11 cellular contexts compared by ENCODE assay signal in the genomic region with DNA sequence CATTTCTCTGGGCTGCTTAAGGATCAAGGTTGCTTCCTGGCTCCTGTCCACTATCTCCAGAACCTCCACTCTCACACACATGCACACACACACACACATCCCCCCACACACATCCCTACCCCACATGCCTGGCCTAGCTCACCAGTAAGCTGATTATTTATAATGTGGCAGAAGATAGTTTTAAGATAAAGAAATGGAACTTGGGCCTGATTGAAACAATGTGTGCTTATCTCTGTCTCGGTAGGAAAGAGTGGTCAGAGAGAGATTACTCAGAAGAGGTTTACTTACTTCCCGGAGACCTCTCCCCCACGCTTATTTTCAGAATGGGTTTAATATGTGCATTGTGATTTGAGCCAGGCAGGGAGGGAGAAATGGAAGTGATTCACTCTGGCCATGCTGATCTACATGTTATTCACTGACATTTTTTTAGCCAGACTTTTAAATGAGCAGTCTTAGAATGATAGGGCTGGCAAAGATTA.
DNase-seq lines count a peak whose midpoint lies in the region; TF ChIP-seq lines count a peak whose summit lies in the region.
"Had no signal": no experiment of that assay in that cellular context is flagged by ENCODE, and none has a peak within 500 bp of the region (broad histone marks: within the 10 kb centered on the region; RNA-seq: fewer than 3 reads in every experiment).

No MANE protein-coding gene starts in this region.

- H3K4me3 ChIP-seq in BJ (ENCODE audit: low read depth, low read length), result no peak overlapping the region

- no peaks in the 10 kb centered on the region for H3K27me3 Mint-ChIP-seq in nephron (ENCODE audit: low read depth)

- H3K27me3 ChIP-seq in BJ (ENCODE audit: control insufficient read depth, insufficient read depth, low read length), result no peaks in the 10 kb centered on the region

- H3K36me3 ChIP-seq in BJ (ENCODE audit: control insufficient read depth, insufficient read depth, low read length), result no peaks in the 10 kb centered on the region

- no peaks in the 10 kb centered on the region for H3K36me3 Mint-ChIP-seq in nephron (ENCODE audit: low read depth)
- H3K36me3 Mint-ChIP-seq: naive B cell had no signal

- POLR2A ChIA-PET in BJ (lab: Charles Lee), result no interaction called here

- H3K4me3 Mint-ChIP-seq in nephron, result peak overlapping the region in 1 of 3 experiments; percentile 4
- H3K4me3 Mint-ChIP-seq: naive B cell; stimulated activated naive CD8-positive, alpha-beta T cell treated with anti-CD3 and anti-CD28 coated beads, Interleukin-15, Interleukin-2, amounts not matched to agents 100 ng/mL and 50 ng/mL, for 24 hours had no signal

- TF ChIP-seq CTCF in BJ (IDR thresholded peaks at IDR 0.05; ENCODE audit: insufficient read depth, low read depth, low read length), result no peak
- no peak for TF ChIP-seq CTCF in nephron (IDR thresholded peaks at IDR 0.05; ENCODE audit: unreplicated experiment in 3 of 3)

- H3K27ac Mint-ChIP-seq in nephron, result peak overlapping the region; percentile 77 to 91 (median 78)
- H3K27ac Mint-ChIP-seq: activated T-helper 2 cell treated with anti-CD3 and anti-CD28 coated beads, Interferon-gamma antibody, Interleukin-2, Interleukin-4, amounts not matched to agents 10 μg/mL and 5 μg/mL and 100 μg/mL, durations not matched to agents 14 hours and 24 hours and 36 hours; stimulated activated naive CD8-positive, alpha-beta T cell treated with anti-CD3 and anti-CD28 coated beads, Interleukin-15, Interleukin-2, amounts not matched to agents 100 ng/mL and 50 ng/mL, for 24 hours had no signal

- peaks cover 59% of the 10 kb centered on the region for H3K4me1 Mint-ChIP-seq in nephron
- H3K4me1 Mint-ChIP-seq: naive B cell had no signal

- CTCF ChIA-PET in BJ (lab: Yijun Ruan, JAX), result interaction anchor here (1.4 kb wide), 1 partner anchor 16 kb away, joined by 3 read pairs; no protein-coding TSS in a partner anchor

- peak; percentile 67 for DNase-seq in BJ (ENCODE audit: low read depth)
- DNase-seq in NCI-H82 treated with DMSO at 0.1 percent for 48 hours (lab: John Stamatoyannopoulos, UW; ENCODE audit: unreplicated experiment), result peak; percentile 91
- peak; percentile 54 for DNase-seq in dermis blood vessel endothelial cell
- no peak for DNase-seq in stimulated activated CD4-positive, alpha-beta T cell treated with anti-CD3 and anti-CD28 coated beads, Interleukin-15, amount 100 ng/mL, for 24 hours
- DNase-seq in GDM1 (lab: John Stamatoyannopoulos, UW), result no peak
- no peak for DNase-seq in germinal center (ENCODE audit: low spot score)
- DNase-seq in DMS153 treated with DMSO at 0.1 percent for 48 hours (lab: John Stamatoyannopoulos, UW; ENCODE audit: unreplicated experiment), result no peak
- DNase-seq: naive B cell had no signal

- H3K9me3 Mint-ChIP-seq in nephron, result no peaks in the 10 kb centered on the region
- H3K9me3 Mint-ChIP-seq: activated T-helper 2 cell treated with anti-CD3 and anti-CD28 coated beads, Interferon-gamma antibody, Interleukin-2, Interleukin-4, amounts not matched to agents 10 μg/mL and 5 μg/mL and 100 μg/mL, durations not matched to agents 14 hours and 24 hours and 36 hours; stimulated activated naive CD8-positive, alpha-beta T cell treated with anti-CD3 and anti-CD28 coated beads, Interleukin-15, Interleukin-2, amounts not matched to agents 100 ng/mL and 50 ng/mL, for 24 hours had no signal

Comparison
In these comparisons a context has a peak if more than half of its experiments do, and no peak if none do; other contexts are left out.
1. DNase-seq: peak in BJ (single experiment), NCI-H82 treated with DMSO at 0.1 percent for 48 hours (single experiment) and dermis blood vessel endothelial cell (single experiment); none in stimulated activated CD4-positive, alpha-beta T cell treated with anti-CD3 and anti-CD28 coated beads, Interleukin-15, amount 100 ng/mL, for 24 hours (single experiment), GDM1 (single experiment), germinal center (single experiment) and DMS153 treated with DMSO at 0.1 percent for 48 hours (single experiment).